Comparison of ENCODE assay signal across 33 cellular contexts in genomic region chr7:154881526-154881925, GRCh38.
"Had no signal": no experiment of that assay in that cellular context is flagged by ENCODE, and none has a peak within 500 bp of the region (broad histone marks: within the 10 kb centered on the region; RNA-seq: fewer than 3 reads in every experiment).

No MANE protein-coding gene starts in this region.

- DNase-seq: activated B cell treated with CpG ODN at 0.5 μM for 24 hours; activated CD4-positive, alpha-beta memory T cell treated with anti-CD3 and anti-CD28 coated beads for 36 hours; activated CD4-positive, alpha-beta T cell treated with anti-CD3 and anti-CD28 coated beads for 4 hours; activated CD4-positive, alpha-beta T cell treated with anti-CD3 and anti-CD28 coated beads, Interleukin-2, amount 10 ng/mL, durations not matched to agents 24 days and 14 days; activated CD4-positive, alpha-beta T cell treated with anti-CD3 and anti-CD28 coated beads, Interleukin-2, amount 50 U/mL, for 1 hour; activated CD4-positive, alpha-beta T cell treated with anti-CD3 and anti-CD28 coated beads, Interleukin-2, amount 50 U/mL, for 4 hours; activated CD4-positive, CD25-positive, alpha-beta regulatory T cell treated with anti-CD3 and anti-CD28 coated beads, Interleukin-2, amount 50 U/mL, for 72 hours; activated CD8-positive, alpha-beta memory T cell treated with anti-CD3 and anti-CD28 coated beads, Interleukin-2, amount 50 U/mL, for 4 hours; activated CD8-positive, alpha-beta T cell treated with anti-CD3 and anti-CD28 coated beads for 36 hours; activated effector memory CD4-positive, alpha-beta T cell treated with anti-CD3 and anti-CD28 coated beads, Interleukin-2, amount 50 U/mL, for 16 hours; activated gamma-delta T cell treated with Interleukin-2 at 50 U/mL for 16 hours; activated naive CD4-positive, alpha-beta T cell; activated naive CD4-positive, alpha-beta T cell treated with anti-CD3 and anti-CD28 coated beads for 36 hours; activated naive CD4-positive, alpha-beta T cell treated with anti-CD3 and anti-CD28 coated beads, Interleukin-2, amount 50 U/mL, for 16 hours; activated naive CD8-positive, alpha-beta T cell treated with anti-CD3 and anti-CD28 coated beads for 36 hours; activated T-cell treated with anti-CD3 and anti-CD28 coated beads for 4 hours; activated T-cell treated with anti-CD3 and anti-CD28 coated beads, Interleukin-2, amount 50 U/mL, for 1 hour; activated T-cell treated with anti-CD3 and anti-CD28 coated beads, Interleukin-2, amount 50 U/mL, for 4 hours; activated T-cell treated with anti-CD3 and anti-CD28 coated beads, Interleukin-2, amount 50 U/mL, for 72 hours; adrenal gland; amniotic stem cell; aorta; body of pancreas; brain microvascular endothelial cell; central memory CD4-positive, alpha-beta T cell; T-helper 1 cell; T-helper 2 cell; T-helper 9 cell had no signal

- H3K36me3 ChIP-seq: adrenal gland, brain microvascular endothelial cell, breast epithelium had no signal

- H3K27ac ChIP-seq: adrenal gland, body of pancreas, brain microvascular endothelial cell, breast epithelium had no signal

- H3K4me3 ChIP-seq: adrenal gland, body of pancreas, breast epithelium had no signal

- H3K4me1 ChIP-seq: adrenal gland, body of pancreas, breast epithelium had no signal

- ATAC-seq: activated CD8-positive, alpha-beta T cell treated with anti-CD3 and anti-CD28 coated beads for 36 hours; activated naive CD4-positive, alpha-beta T cell treated with anti-CD3 and anti-CD28 coated beads, Interleukin-2, amount 50 U/mL, for 72 hours; activated T-cell treated with anti-CD3 and anti-CD28 coated beads, Interleukin-2, amount 50 U/mL, for 4 hours; activated T-cell treated with anti-CD3 and anti-CD28 coated beads, Interleukin-2, amount 50 U/mL, for 72 hours; activated T-helper 17 cell treated with anti-CD3 and anti-CD28 coated beads, Interleukin-2, amount 50 U/mL, for 72 hours; body of pancreas had no signal

- FAIRE-seq: astrocyte, TTC549 had no signal

- H3K27me3 ChIP-seq: adrenal gland, body of pancreas, brain microvascular endothelial cell had no signal

- H3K9me3 ChIP-seq: adrenal gland, body of pancreas, breast epithelium had no signal
